ENCODE assay signal across 25 cellular contexts in genomic region chr14:72590577-72590976, GRCh38.
DNase-seq lines count a peak whose midpoint lies in the region; ATAC-seq, FAIRE-seq and TF ChIP-seq lines count a peak whose summit lies in the region.
"Had no signal": no experiment of that assay in that cellular context is flagged by ENCODE, and none has a peak within 500 bp of the region (broad histone marks: within the 10 kb centered on the region; RNA-seq: fewer than 3 reads in every experiment).

No MANE protein-coding gene starts in this region.

- no peaks in the 10 kb centered on the region for H3K27me3 ChIP-seq in pancreas
- H3K27me3 ChIP-seq: colonic mucosa had no signal

- FAIRE-seq in pancreas (lab: Jason Lieb, UNC): no peak
- FAIRE-seq: K562, keratinocyte, RCC 7860, TTC549 had no signal

- peaks cover 17% of the 10 kb centered on the region for H3K27me3 Mint-ChIP-seq in T-helper 17 cell
- H3K27me3 Mint-ChIP-seq in central memory CD8-positive, alpha-beta T cell: peaks cover 66% of the 10 kb centered on the region
- H3K27me3 Mint-ChIP-seq in stimulated activated naive CD8-positive, alpha-beta T cell treated with anti-CD3 and anti-CD28 coated beads, Interleukin-15, Interleukin-2, amounts not matched to agents 100 ng/mL and 50 ng/mL, for 24 hours: peaks cover 33% of the 10 kb centered on the region

- 75 to 85% methylated on average over 7 of the region's 7 CpGs for WGBS in pancreas, 2 donors

- H3K4me3 Mint-ChIP-seq in T-helper 17 cell: peak overlapping the region; percentile 64
- H3K4me3 Mint-ChIP-seq in central memory CD8-positive, alpha-beta T cell: peak overlapping the region; percentile 10
- H3K4me3 Mint-ChIP-seq in stimulated activated naive CD8-positive, alpha-beta T cell treated with anti-CD3 and anti-CD28 coated beads, Interleukin-15, Interleukin-2, amounts not matched to agents 100 ng/mL and 50 ng/mL, for 24 hours: peak overlapping the region; percentile 8

- DNase-seq in stimulated activated CD4-positive, alpha-beta T cell treated with anti-CD3 and anti-CD28 coated beads, Interleukin-15, amount 100 ng/mL, for 24 hours: peak; percentile 14
- no peak for DNase-seq in stimulated activated CD4-positive, alpha-beta T cell treated with anti-CD3 and anti-CD28 coated beads, Interleukin-12 subunit alpha, Interleukin-12 subunit beta, amount 100 ng/mL, for 4 hours
- DNase-seq in T-helper 17 cell: no peak
- no peak for DNase-seq in central memory CD8-positive, alpha-beta T cell (ENCODE audit: low spot score in 2 of 2)
- DNase-seq in pancreas: no peak
- no peak for DNase-seq in NAMALWA (ENCODE audit: low spot score)
- DNase-seq: activated CD8-positive, alpha-beta memory T cell treated with anti-CD3 and anti-CD28 coated beads for 24 hours; activated effector memory CD4-positive, alpha-beta T cell treated with anti-CD3 and anti-CD28 coated beads, Interleukin-2, amount 50 U/mL, for 16 hours; Caco-2; colonic mucosa; hippocampal formation; NCI-H82; posterior cingulate gyrus; stimulated activated CD4-positive, alpha-beta T cell treated with anti-CD3 and anti-CD28 coated beads, Interleukin-2, amount 100 ng/mL, for 48 hours had no signal

- ATAC-seq in T-helper 17 cell (peak; percentile 50), pancreas (no peak), esophagus mucosa (no peak)
- no peak for ATAC-seq in central memory CD8-positive, alpha-beta T cell (replicated peaks; ENCODE audit: extremely low read depth, poor library complexity, severe bottlenecking)
- ATAC-seq: HCT116, K562 had no signal

- H3K9me3 ChIP-seq in T-helper 17 cell (ENCODE audit: control insufficient read depth, low read length, poor library complexity, severe bottlenecking) (peaks cover 2% of the 10 kb centered on the region), pancreas (no peaks in the 10 kb centered on the region)
- H3K9me3 ChIP-seq: Caco-2, colonic mucosa, suprapubic skin had no signal

- TF ChIP-seq CTCF in pancreas (IDR thresholded peaks at IDR 0.05): no peak

- H3K27ac ChIP-seq in pancreas: no peak overlapping the region
- H3K27ac ChIP-seq: colonic mucosa, HL-60, SK-N-MC, suprapubic skin had no signal

- no peak overlapping the region for H3K27ac Mint-ChIP-seq in T-helper 17 cell
- no peak overlapping the region for H3K27ac Mint-ChIP-seq in central memory CD8-positive, alpha-beta T cell (ENCODE audit: low read depth)
- H3K27ac Mint-ChIP-seq in stimulated activated naive CD8-positive, alpha-beta T cell treated with anti-CD3 and anti-CD28 coated beads, Interleukin-15, Interleukin-2, amounts not matched to agents 100 ng/mL and 50 ng/mL, for 24 hours: no peak overlapping the region

- no peaks in the 10 kb centered on the region for H3K4me1 ChIP-seq in pancreas
- H3K4me1 ChIP-seq: Caco-2, colonic mucosa, suprapubic skin had no signal

- no peaks in the 10 kb centered on the region for H3K36me3 ChIP-seq in pancreas
- H3K36me3 ChIP-seq: colonic mucosa, suprapubic skin had no signal

- H3K36me3 Mint-ChIP-seq in T-helper 17 cell (ENCODE audit: low read depth): no peaks in the 10 kb centered on the region
- H3K36me3 Mint-ChIP-seq in central memory CD8-positive, alpha-beta T cell (ENCODE audit: insufficient read depth): no peaks in the 10 kb centered on the region
- H3K36me3 Mint-ChIP-seq in stimulated activated naive CD8-positive, alpha-beta T cell treated with anti-CD3 and anti-CD28 coated beads, Interleukin-15, Interleukin-2, amounts not matched to agents 100 ng/mL and 50 ng/mL, for 24 hours (ENCODE audit: low read depth): no peaks in the 10 kb centered on the region

- H3K9me3 Mint-ChIP-seq in central memory CD8-positive, alpha-beta T cell: no peaks in the 10 kb centered on the region
- peaks cover 5% of the 10 kb centered on the region for H3K9me3 Mint-ChIP-seq in stimulated activated naive CD8-positive, alpha-beta T cell treated with anti-CD3 and anti-CD28 coated beads, Interleukin-15, Interleukin-2, amounts not matched to agents 100 ng/mL and 50 ng/mL, for 24 hours

- peaks cover 38% of the 10 kb centered on the region for H3K4me1 Mint-ChIP-seq in T-helper 17 cell
- H3K4me1 Mint-ChIP-seq in central memory CD8-positive, alpha-beta T cell: peaks cover 53% of the 10 kb centered on the region
- peaks cover 56% of the 10 kb centered on the region for H3K4me1 Mint-ChIP-seq in stimulated activated naive CD8-positive, alpha-beta T cell treated with anti-CD3 and anti-CD28 coated beads, Interleukin-15, Interleukin-2, amounts not matched to agents 100 ng/mL and 50 ng/mL, for 24 hours (ENCODE audit: low read depth)

- H3K4me3 ChIP-seq in pancreas: no peak overlapping the region
- H3K4me3 ChIP-seq: colonic mucosa, K562, lung, SK-N-MC, suprapubic skin had no signal

- intact Hi-C loops in pancreas (cut with DNase I): no loop called here

Comparison
In these comparisons a context has a peak if more than half of its experiments do, and no peak if none do; other contexts are left out.
1. H3K4me3 Mint-ChIP-seq: peak in every context shown above with its lines; median percentile 64 in T-helper 17 cell; 10 in central memory CD8-positive, alpha-beta T cell; 8 in stimulated activated naive CD8-positive, alpha-beta T cell treated with anti-CD3 and anti-CD28 coated beads, Interleukin-15, Interleukin-2, amounts not matched to agents 100 ng/mL and 50 ng/mL, for 24 hours.